ENCODE assay signal across 33 cellular contexts in genomic region chr2:168892327-168892726, GRCh38. TPM values are rescaled to one million over a fixed set of nuclear protein-coding genes. Genes with fewer than 3 reads are reported as not detected.
"Had no signal": no experiment of that assay in that cellular context is flagged by ENCODE, and none has a peak within 500 bp of the region (broad histone marks: within the 10 kb centered on the region; RNA-seq: fewer than 3 reads in every experiment).

No MANE protein-coding gene starts in this region.

- H3K9me3 Mint-ChIP-seq: dendritic cell treated with granulocyte-macrophage colony-stimulating factor and Interleukin-4, amounts not matched to agents 40 ng/mL and 50 ng/mL, for 4 days; effector memory CD8-positive, alpha-beta T cell; endodermal cell; mesothelial cell of epicardium; naive B cell had no signal

- FAIRE-seq: endometrium had no signal

- H3K4me3 ChIP-seq: colonic mucosa, esophagus squamous epithelium, gastrocnemius medialis, heart right ventricle, left lung, lower lobe of right lung, mucosa of descending colon had no signal

- H3K27me3 ChIP-seq: colonic mucosa, esophagus squamous epithelium, gastrocnemius medialis, heart right ventricle, left lung had no signal

- H3K4me3 Mint-ChIP-seq: dendritic cell treated with granulocyte-macrophage colony-stimulating factor and Interleukin-4, amounts not matched to agents 40 ng/mL and 50 ng/mL, for 4 days; effector memory CD8-positive, alpha-beta T cell; endodermal cell; mesothelial cell of epicardium; naive B cell had no signal

- H3K36me3 ChIP-seq: colonic mucosa, esophagus squamous epithelium, gastrocnemius medialis, heart right ventricle, left lung, lower lobe of right lung had no signal

- H3K27ac ChIP-seq: colonic mucosa, epithelial cell of prostate, esophagus squamous epithelium, gastrocnemius medialis, heart right ventricle, left lung, lower lobe of right lung had no signal

- H3K27ac Mint-ChIP-seq: dendritic cell treated with granulocyte-macrophage colony-stimulating factor and Interleukin-4, amounts not matched to agents 40 ng/mL and 50 ng/mL, for 4 days; effector memory CD8-positive, alpha-beta T cell; endodermal cell; mesothelial cell of epicardium; naive B cell had no signal

- ATAC-seq: effector memory CD8-positive, alpha-beta T cell; esophagus mucosa; gastrocnemius medialis; heart right ventricle; left cardiac atrium; left lung; left ventricle myocardium superior; lower lobe of right lung; mucosa of descending colon had no signal

- H3K36me3 Mint-ChIP-seq: naive B cell had no signal

- H3K9me3 ChIP-seq: colonic mucosa, esophagus squamous epithelium, gastrocnemius medialis, heart right ventricle, left lung, lower lobe of right lung, mucosa of descending colon had no signal

- DNase-seq: colonic mucosa; cortex of kidney; effector CD8-positive, alpha-beta T cell; effector memory CD8-positive, alpha-beta T cell; endodermal cell; erythroblast; esophagus squamous epithelium; foreskin fibroblast; foreskin melanocyte; gastrocnemius medialis; glutamatergic neuron; head of caudate nucleus; heart right ventricle; hippocampal formation; islet precursor cell; left cardiac atrium; left lung; left ventricle myocardium superior; lower lobe of right lung; mesenchymal stem cell; mucosa of descending colon; naive B cell had no signal

RNA-seq across cellular contexts. Expression of gene SPC25, which starts 2.1 kb away (rescaled TPM):
- total RNA-seq: gastrocnemius medialis had no signal

RNA-seq across cellular contexts. Expression of gene G6PC2, which starts 8.8 kb away (rescaled TPM):
- total RNA-seq: dermis microvascular lymphatic vessel endothelial cell, endodermal cell, esophagus mucosa, esophagus squamous epithelium, gastrocnemius medialis, glomerular endothelial cell, kidney epithelial cell, left cardiac atrium, left lung, left ventricle myocardium superior, lower leg skin, lower lobe of right lung, lung microvascular endothelial cell, mesothelial cell of epicardium, mucosa of descending colon, myocyte had no signal
- polyA plus RNA-seq: heart right ventricle had no signal
